In genomic region chr9:122332083-122332482, GRCh38 we compare ENCODE assay signal across 1 cellular context.
TF ChIP-seq lines count a peak whose summit lies in the region.

No MANE protein-coding gene starts in this region.

TF ChIP-seq in K562, 482 proteins besides CTCF, POLR2A, EP300 and RAD21 (continued from another document):
- TF ChIP-seq ZMIZ1 (IDR thresholded peaks at IDR 0.05; ENCODE audit: low read depth in 2 of 2, low read length in 2 of 2) (peak in 1 of 2 experiments; percentile 68; a peak in 1 of 4 replicates), ZNF395 (CRISPR knock-in tag; IDR thresholded peaks at IDR 0.05) (0 out of 2 replicates have a peak, but pooled peaks have one; percentile 60)
TF ChIP-seq in K562: peak in this region for 55.
